Comparison of ENCODE assay signal across 24 cellular contexts in the genomic region with DNA sequence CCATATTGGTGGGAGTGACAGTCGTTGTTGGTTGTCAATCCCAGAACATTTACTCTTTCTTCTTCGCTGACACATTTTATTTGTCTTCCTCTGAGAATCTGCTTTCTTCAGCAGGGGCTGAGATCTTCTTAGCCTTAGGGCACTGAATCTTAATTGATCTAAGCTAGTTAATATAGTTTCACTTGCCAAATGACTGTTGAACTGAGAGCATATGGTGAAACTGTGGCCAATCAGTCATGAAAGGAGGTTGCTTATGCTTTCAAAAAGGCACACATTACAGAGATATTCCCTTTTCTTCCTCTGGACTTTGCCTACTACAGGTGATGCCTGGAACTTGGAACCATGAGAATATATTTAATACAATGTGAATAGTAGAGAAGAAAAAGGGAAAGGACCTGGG. TPM values are rescaled to one million over a fixed set of nuclear protein-coding genes. Genes with fewer than 3 reads are reported as not detected.
DNase-seq lines count a peak whose midpoint lies in the region; ATAC-seq, FAIRE-seq and TF ChIP-seq lines count a peak whose summit lies in the region.
"Had no signal": no experiment of that assay in that cellular context is flagged by ENCODE, and none has a peak within 500 bp of the region (broad histone marks: within the 10 kb centered on the region; RNA-seq: fewer than 3 reads in every experiment).

No MANE protein-coding gene starts in this region.

- FAIRE-seq in GM12891 (lab: Jason Lieb, UNC), result peak; percentile 91
- FAIRE-seq: A549, G401.6 had no signal

- H3K36me3 Mint-ChIP-seq in activated B cell treated with CpG ODN at 0.5 μM for 24 hours (ENCODE audit: low read depth), result no peaks in the 10 kb centered on the region

- H3K9me3 ChIP-seq in PC-3 (ENCODE audit: low read length), result no peaks in the 10 kb centered on the region
- H3K9me3 ChIP-seq: A549 had no signal

- DNase-seq in GM12891 (ENCODE audit: insufficient read length, low spot score) (peak; percentile 26), activated B cell treated with CpG ODN at 0.5 μM for 24 hours (no peak), NOMO-1 (lab: John Stamatoyannopoulos, UW; ENCODE audit: unreplicated experiment in 2 of 2) (no peak), PC-3 (no peak)
- DNase-seq: C1 segment of cervical spinal cord; CD4-positive, alpha-beta memory T cell; GM23248; H7; NCI-H1048; NCI-H1417; NCI-H1694 treated with DMSO at 0.1 percent for 48 hours; NCI-H2081; NCI-H446; NCI-H524 treated with DMSO at 0.1 percent for 48 hours; NCI-H82; NK-92 treated with Interleukin-12 subunit alpha and Interleukin-12 subunit beta, amount 100 ng/mL, for 24 hours; SHP77 treated with DMSO at 0.1 percent for 48 hours had no signal

- no peak for TF ChIP-seq POLR2A in GM12891 (IDR thresholded peaks at IDR 0.05; ENCODE audit: low read depth, low read length)

- POLR2A ChIA-PET in activated B cell treated with CpG ODN at 0.5 μM for 24 hours (lab: Charles Lee) (interaction anchor here (1.4 kb wide), 1 partner anchor 9 kb away, joined by 3 read pairs; no protein-coding TSS in a partner anchor), PC-3 (lab: Charles Lee; ENCODE audit: unreplicated experiment) (no interaction called here)

- H3K4me2 ChIP-seq in PC-3 (ENCODE audit: low read length), result no peak overlapping the region
- H3K4me2 ChIP-seq: A549 had no signal

- H3K9me3 Mint-ChIP-seq in activated B cell treated with CpG ODN at 0.5 μM for 24 hours, result peaks cover 8% of the 10 kb centered on the region

- no peaks in the 10 kb centered on the region for H3K4me1 ChIP-seq in PC-3 (ENCODE audit: insufficient read depth, low read length)
- H3K4me1 ChIP-seq: A549 had no signal

- H3K4me3 ChIP-seq in PC-3 (ENCODE audit: low read length), result no peak overlapping the region
- H3K4me3 ChIP-seq: A549, GM23248 had no signal

- no peaks in the 10 kb centered on the region for H3K27me3 ChIP-seq in PC-3 (ENCODE audit: low read length)

- no peak overlapping the region for H3K9ac ChIP-seq in PC-3 (ENCODE audit: low read length)
- H3K9ac ChIP-seq: GM23248 had no signal

- intact Hi-C loops in activated B cell treated with CpG ODN at 0.5 μM for 24 hours (cut with micrococcal nuclease) (no loop called here), PC-3 (cut with micrococcal nuclease) (no loop called here)

- H4K20me1 ChIP-seq in PC-3 (ENCODE audit: low read length), result no peaks in the 10 kb centered on the region

- H3K9me2 ChIP-seq in PC-3 (replicated peaks; ENCODE audit: low read length), result no peaks in the 10 kb centered on the region

- H3K27me3 Mint-ChIP-seq in activated B cell treated with CpG ODN at 0.5 μM for 24 hours, result no peaks in the 10 kb centered on the region
- H3K27me3 Mint-ChIP-seq: CD4-positive, alpha-beta memory T cell had no signal

- TF ChIP-seq CTCF in activated B cell treated with CpG ODN at 0.5 μM for 24 hours (IDR thresholded peaks at IDR 0.05), result no peak
- TF ChIP-seq CTCF in PC-3 (conservative IDR thresholded peaks at IDR 0.05; ENCODE audit: low read depth, low read length), result no peak

- no peaks in the 10 kb centered on the region for H3F3A ChIP-seq in PC-3 (ENCODE audit: low read length, unreplicated experiment)

- no peaks in the 10 kb centered on the region for H3K79me2 ChIP-seq in PC-3 (ENCODE audit: low read length)

- no peak overlapping the region for H3K27ac ChIP-seq in PC-3 (ENCODE audit: low read length)
- H3K27ac ChIP-seq: A549, GM23248, HL-60 had no signal

- H3K27ac Mint-ChIP-seq in activated B cell treated with CpG ODN at 0.5 μM for 24 hours, result no peak overlapping the region
- H3K27ac Mint-ChIP-seq: CD4-positive, alpha-beta memory T cell had no signal

- peak; percentile 76 for ATAC-seq in GM19035 (IDR thresholded peaks at IDR 0.05; ENCODE audit: unreplicated experiment)
- ATAC-seq in HG02759 (IDR thresholded peaks at IDR 0.05; ENCODE audit: unreplicated experiment), result peak; percentile 86
- peak; percentile 37 for ATAC-seq in activated B cell treated with CpG ODN at 0.5 μM for 24 hours (ENCODE audit: low read depth)
- no peak for ATAC-seq in HG02884 (IDR thresholded peaks at IDR 0.05; ENCODE audit: unreplicated experiment)
- ATAC-seq in PC-3, result no peak
- ATAC-seq: A549, Panc1 had no signal

- no peaks in the 10 kb centered on the region for H3K36me3 ChIP-seq in PC-3 (ENCODE audit: low read depth, low read length)

- BruUV-seq in PC-3 (replicated peaks; lab: Mats Ljungman, UMichigan), result no TSS peak

- CTCF ChIA-PET in activated B cell treated with CpG ODN at 0.5 μM for 24 hours (lab: Charles Lee), result no interaction called here
- CTCF ChIA-PET in PC-3 (lab: Charles Lee), result no interaction called here

- H3K4me3 Mint-ChIP-seq in activated B cell treated with CpG ODN at 0.5 μM for 24 hours, result no peak overlapping the region
- H3K4me3 Mint-ChIP-seq: CD4-positive, alpha-beta memory T cell had no signal

- H3K4me1 Mint-ChIP-seq in activated B cell treated with CpG ODN at 0.5 μM for 24 hours, result peaks cover 12% of the 10 kb centered on the region

- H2AFZ ChIP-seq in PC-3 (ENCODE audit: low read length), result no peak overlapping the region
- H2AFZ ChIP-seq: GM23248 had no signal

TF ChIP-seq in GM12891, 5 proteins besides CTCF, POLR2A, EP300 and RAD21:
- no peak for TF ChIP-seq PAX5 (IDR thresholded peaks at IDR 0.05; ENCODE audit: insufficient read depth, low read length, severe bottlenecking)
- TF ChIP-seq SPI1 (IDR thresholded peaks at IDR 0.05; ENCODE audit: low read depth, low read length), result no peak
- no peak for TF ChIP-seq POLR2AphosphoS5 (IDR thresholded peaks at IDR 0.05; ENCODE audit: low read depth, low read length)
- TF ChIP-seq TAF1 (IDR thresholded peaks at IDR 0.05; ENCODE audit: low read depth, low read length), result no peak
- no peak for TF ChIP-seq POU2F2 (IDR thresholded peaks at IDR 0.05; ENCODE audit: low read depth, low read length)

RNA-seq across cellular contexts. Expression of a gene that starts 60.0 kb away (rescaled TPM):
- 3.9 TPM for polyA plus RNA-seq in GM12891 (2012; ENCODE audit: low read depth, missing spikeins)
- total RNA-seq in activated B cell treated with CpG ODN at 0.5 μM for 24 hours (55.5 and 57.2 TPM in 2 replicates), PC-3 (2014; rRNA removed) (17.8 and 19.4 TPM in 2 replicates)

Comparison
In these comparisons a context has a peak if more than half of its experiments do, and no peak if none do; other contexts are left out.
1. ATAC-seq: peak in GM19035 (single experiment), HG02759 (single experiment) and activated B cell treated with CpG ODN at 0.5 μM for 24 hours (single experiment); none in HG02884 (single experiment) and PC-3 (single experiment).